Comparison of ENCODE assay signal across 8 cellular contexts in the genomic region with DNA sequence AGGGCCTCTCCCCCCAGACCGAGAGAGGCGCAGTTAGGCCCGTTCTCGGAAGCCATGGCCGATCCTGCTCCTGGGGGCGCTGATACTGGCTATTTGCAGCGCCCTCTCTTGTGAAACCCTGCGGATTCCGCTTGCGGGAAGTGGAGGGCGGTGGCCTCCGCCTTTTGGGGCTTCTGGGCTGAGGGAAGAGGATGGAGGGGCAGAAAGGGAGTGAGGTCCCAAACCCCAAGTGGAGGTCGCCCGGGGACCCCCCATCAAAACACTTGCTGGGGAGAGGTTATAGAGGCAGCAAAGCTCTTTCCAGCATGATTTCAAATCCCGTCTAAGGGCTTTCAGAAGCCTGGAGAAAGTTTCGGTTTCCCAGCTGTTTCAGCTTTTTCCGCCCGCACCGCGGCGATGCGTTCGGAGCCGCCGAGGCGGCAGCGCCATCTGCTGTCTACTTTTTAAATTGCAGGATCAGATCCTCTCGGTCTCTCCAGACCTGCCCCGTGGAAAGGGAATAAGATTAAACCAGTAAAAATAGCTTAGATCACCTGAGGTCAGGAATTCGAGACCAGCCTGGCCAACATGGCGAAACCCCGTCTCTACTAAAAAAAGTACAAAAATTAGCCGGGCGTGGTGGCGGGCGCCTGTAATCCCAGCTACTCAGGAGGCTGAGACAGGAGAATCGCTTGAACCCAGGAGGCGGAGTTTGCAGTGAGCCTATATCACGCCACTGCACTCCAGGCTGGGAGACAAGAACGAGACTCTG. TPM values are rescaled to one million over a fixed set of nuclear protein-coding genes. Genes with fewer than 3 reads are reported as not detected.
DNase-seq lines count a peak whose midpoint lies in the region; ATAC-seq, FAIRE-seq and TF ChIP-seq lines count a peak whose summit lies in the region.

No MANE protein-coding gene starts in this region.

- in situ Hi-C loops in GM13977 (cut with MboI; ENCODE audit: low pct_unique_long_range_greater_than_20kb, low sequenced_read_pairs, unreplicated experiment), result loop anchor here (10.0 kb wide), 1 partner anchor 301 kb away; the partner anchor contains the start of gene BRD7

- no peaks in the 10 kb centered on the region for H3K4me1 ChIP-seq in breast epithelium
- peaks cover 4% of the 10 kb centered on the region for H3K4me1 ChIP-seq in skeletal muscle satellite cell (ENCODE audit: control insufficient read depth, insufficient read depth, low read length)

- peak overlapping the region; percentile 97 for H3K4me2 ChIP-seq in skeletal muscle satellite cell (ENCODE audit: low read length)

- intact Hi-C loops in breast epithelium (cut with DNase I; ENCODE audit: low total_unique reads), result no loop called here

- TF ChIP-seq POLR2A in breast epithelium (IDR thresholded peaks at IDR 0.05), result no peak

- H3K9ac ChIP-seq in skeletal muscle satellite cell (ENCODE audit: low read depth, low read length), result peak overlapping the region; percentile 76

- no peaks in the 10 kb centered on the region for H3K27me3 ChIP-seq in WERI-Rb-1 (ENCODE audit: insufficient read depth, low read depth, severe bottlenecking)
- no peaks in the 10 kb centered on the region for H3K27me3 ChIP-seq in breast epithelium
- H3K27me3 ChIP-seq in skeletal muscle satellite cell (ENCODE audit: control insufficient read depth, insufficient read depth, low read length), result no peaks in the 10 kb centered on the region

- TF ChIP-seq CTCF in GM13977 (IDR thresholded peaks at IDR 0.05; ENCODE audit: extremely low read depth, insufficient read depth, missing control alignments) (peak; percentile 78), WERI-Rb-1 (IDR thresholded peaks at IDR 0.05; ENCODE audit: low read depth, low read length) (peak; percentile 77), breast epithelium (IDR thresholded peaks at IDR 0.05) (peak; percentile 72 to 84 (median 80))

- peaks cover 3% of the 10 kb centered on the region for H3K9me3 ChIP-seq in WERI-Rb-1 (ENCODE audit: severe bottlenecking)
- no peaks in the 10 kb centered on the region for H3K9me3 ChIP-seq in breast epithelium
- H3K9me3 ChIP-seq in skeletal muscle satellite cell (replicated peaks; ENCODE audit: low read length), result no peaks in the 10 kb centered on the region

- ATAC-seq in HG02870 (IDR thresholded peaks at IDR 0.05; ENCODE audit: unreplicated experiment), result no peak

- DNase-seq in GM13977 (ENCODE audit: low spot score) (peak; percentile 74), NCI-H1092 treated with DMSO at 0.1 percent for 48 hours (lab: John Stamatoyannopoulos, UW) (peak; percentile 34), WERI-Rb-1 (peak; percentile 78), breast epithelium (ENCODE audit: low spot score in 2 of 2) (peak; percentile 55 to 79), iPS-NIHi11 (ENCODE audit: low spot score) (peak; percentile 89)

- H3K36me3 ChIP-seq in WERI-Rb-1, result no peaks in the 10 kb centered on the region
- H3K36me3 ChIP-seq in breast epithelium, result no peaks in the 10 kb centered on the region
- H3K36me3 ChIP-seq in skeletal muscle satellite cell (ENCODE audit: insufficient read depth, low read length), result no peaks in the 10 kb centered on the region

- H3K27ac ChIP-seq in WERI-Rb-1, result no peak overlapping the region; the same call in 1 of the 2 replicates
- H3K27ac ChIP-seq in breast epithelium, result peak overlapping the region; percentile 15 to 51

- peak; percentile 83 for FAIRE-seq in A204.1 (lab: Jason Lieb, UNC)

- H3K4me3 ChIP-seq in WERI-Rb-1 (ENCODE audit: low read depth, low read length) (no peak overlapping the region), breast epithelium (peak overlapping the region; percentile 51 to 68 (median 52)), skeletal muscle satellite cell (ENCODE audit: low read length) (peak overlapping the region; percentile 77)

RNA-seq across cellular contexts. Expression of gene SNX20, which starts 15.8 kb away (rescaled TPM):
- total RNA-seq in breast epithelium, result 1 to 10 TPM; 1.3 to 2.9 (median 2.7) TPM
- not detected in 2 replicates for total RNA-seq in skeletal muscle satellite cell (2012; rRNA removed)

RNA-seq across cellular contexts. Expression of gene NOD2, which starts 28.1 kb away (rescaled TPM):
- total RNA-seq in breast epithelium, result 1 to 10 TPM; 2.6 to 4.9 (median 3.8) TPM
- under 0.01 and 0.22 TPM in 2 replicates for total RNA-seq in skeletal muscle satellite cell (2012; rRNA removed)

Comparison
In these comparisons a context has a peak if more than half of its experiments do, and no peak if none do; other contexts are left out.
1. DNase-seq: peak in every context shown above with its lines; median percentile 89 in iPS-NIHi11; 78 in WERI-Rb-1; 74 in GM13977; 67 in breast epithelium; 34 in NCI-H1092 treated with DMSO at 0.1 percent for 48 hours.